In the genomic region with DNA sequence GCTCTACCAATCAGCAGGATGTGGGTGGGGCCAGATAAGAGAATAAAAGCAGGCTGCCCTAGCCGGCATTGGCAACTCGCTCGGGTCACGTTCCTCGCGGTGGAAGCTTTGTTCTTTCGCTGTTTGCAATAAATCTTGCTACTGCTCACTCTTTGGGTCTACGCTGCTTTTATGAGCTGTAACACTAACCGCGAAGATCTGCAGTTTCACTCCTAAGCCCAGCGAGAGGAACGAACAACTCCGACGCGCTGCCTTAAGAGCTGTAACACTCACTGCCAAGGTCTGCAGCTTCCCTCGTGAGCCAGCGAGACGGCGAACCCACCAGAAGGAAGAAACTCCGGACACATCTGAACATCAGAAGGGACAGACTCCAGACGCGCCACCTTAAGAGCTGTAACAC, we compare ENCODE assay signal across 1 cellular context. TPM values are rescaled to one million over a fixed set of nuclear protein-coding genes. Genes with fewer than 3 reads are reported as not detected.
"Had no signal": no experiment of that assay in that cellular context is flagged by ENCODE, and none has a peak within 500 bp of the region (broad histone marks: within the 10 kb centered on the region; RNA-seq: fewer than 3 reads in every experiment).

No MANE protein-coding gene starts in this region.

RNA-seq across cellular contexts. Expression of a gene that starts 12.7 kb away (rescaled TPM):
- total RNA-seq: Right ventricle myocardium inferior had no signal
